Comparison of ENCODE assay signal across 8 cellular contexts in genomic region chr1:147083919-147084272, GRCh38.
A peak's percentile ranks its signal among the peaks of the same experiment; 100 is the strongest.
DNase-seq lines count a peak whose midpoint lies in the region; TF ChIP-seq lines count a peak whose summit lies in the region.

No MANE protein-coding gene starts in this region.

- H3K36me3 Mint-ChIP-seq in CD4-positive, alpha-beta memory T cell, result peaks cover 0 to 9% of the 10 kb centered on the region in 2 donors
- no peaks in the 10 kb centered on the region for H3K36me3 Mint-ChIP-seq in neural progenitor cell

- H3K4me2 ChIP-seq in KMS-11 (peak overlapping the region; percentile 64), neural progenitor cell (peak overlapping the region; percentile 84)

- H3K27ac Mint-ChIP-seq in CD4-positive, alpha-beta memory T cell, result peak overlapping the region; percentile 11 to 100 (median 99)
- no peak overlapping the region for H3K27ac Mint-ChIP-seq in neural progenitor cell

- no peaks in the 10 kb centered on the region for H3K36me3 ChIP-seq in CD4-positive, alpha-beta memory T cell (ENCODE audit: insufficient read depth, low read length)
- H3K36me3 ChIP-seq in KMS-11 (ENCODE audit: insufficient read depth) (no peaks in the 10 kb centered on the region), ectodermal cell (ENCODE audit: control insufficient read depth, insufficient read depth, low read length) (no peaks in the 10 kb centered on the region), neural progenitor cell (no peaks in the 10 kb centered on the region)

- POLR2A ChIA-PET in CD4-positive, alpha-beta memory T cell (lab: Charles Lee; ENCODE audit: partially characterized antibody), result interaction anchor here (0.9 to 2.1 kb wide), 14 partner anchors 10 to 158 kb away, joined by 3 to 61 read pairs (median 7); partner anchors contain the start of genes CHD1L, FMO5 and PRKAB2

- H3K27me3 Mint-ChIP-seq in CD4-positive, alpha-beta memory T cell, result peaks cover 33 to 38% of the 10 kb centered on the region in 2 donors
- peaks cover 67% of the 10 kb centered on the region for H3K27me3 Mint-ChIP-seq in neural progenitor cell (ENCODE audit: insufficient read depth, low read depth)

- H3K27ac ChIP-seq in CD4-positive, alpha-beta memory T cell (ENCODE audit: low read depth, low read length), result peak overlapping the region; percentile 62
- peak overlapping the region; percentile 96 for H3K27ac ChIP-seq in KMS-11
- H3K27ac ChIP-seq in ectodermal cell (ENCODE audit: insufficient read depth, low read depth, low read length, poor library complexity, severe bottlenecking), result no peak overlapping the region
- no peak overlapping the region for H3K27ac ChIP-seq in neural progenitor cell

- H2AFZ ChIP-seq in KMS-11 (ENCODE audit: low read depth) (peak overlapping the region; percentile 87; the same call in 1 of the 2 replicates), neural progenitor cell (replicated peaks) (peak overlapping the region; percentile 57)

- DNase-seq in CD4-positive, alpha-beta memory T cell, result no peak
- DNase-seq in neural progenitor cell (ENCODE audit: low spot score), result no peak
- no peak for DNase-seq in effector CD8-positive, alpha-beta T cell (lab: John Stamatoyannopoulos, UW)
- no peak for DNase-seq in NOMO-1 treated with dmso at 0.1 percent for 144 hours (lab: John Stamatoyannopoulos, UW; ENCODE audit: unreplicated experiment)
- DNase-seq in AG08396 (ENCODE audit: low spot score), result no peak
- DNase-seq in DMS 273 (lab: John Stamatoyannopoulos, UW; ENCODE audit: unreplicated experiment), result no peak

- H4K20me1 ChIP-seq in KMS-11 (ENCODE audit: insufficient read depth), result no peaks in the 10 kb centered on the region
- H4K20me1 ChIP-seq in neural progenitor cell (ENCODE audit: low read depth), result no peaks in the 10 kb centered on the region

- CTCF ChIA-PET in CD4-positive, alpha-beta memory T cell (lab: Charles Lee; ENCODE audit: partially characterized antibody), result interaction anchor here (0.7 to 1.0 kb wide), 2 partner anchors 15 to 42 kb away, joined by 3 read pairs; no protein-coding TSS in a partner anchor

- peak overlapping the region; percentile 66 to 79 for H3K4me3 ChIP-seq in CD4-positive, alpha-beta memory T cell (ENCODE audit: low read length in 2 of 2)
- H3K4me3 ChIP-seq in KMS-11 (IDR thresholded peaks at IDR 0.05; ENCODE audit: insufficient read depth, low read depth, low read length) (peak overlapping the region; percentile 60), ectodermal cell (ENCODE audit: insufficient read depth, low read depth, low read length) (peak overlapping the region; percentile 62), neural progenitor cell (peak overlapping the region; percentile 68)

- H3K9me3 Mint-ChIP-seq in CD4-positive, alpha-beta memory T cell, result peaks cover 0 to 20% (median 5%) of the 10 kb centered on the region in 8 donors
- peaks cover 8% of the 10 kb centered on the region for H3K9me3 Mint-ChIP-seq in neural progenitor cell

- peaks cover 18% of the 10 kb centered on the region for H3K27me3 ChIP-seq in CD4-positive, alpha-beta memory T cell (ENCODE audit: insufficient read depth, low read length)
- H3K27me3 ChIP-seq in KMS-11 (ENCODE audit: insufficient read depth, low read depth) (no peaks in the 10 kb centered on the region), ectodermal cell (ENCODE audit: control insufficient read depth, insufficient read depth, low read length, poor library complexity, severe bottlenecking) (peaks cover 74% of the 10 kb centered on the region), neural progenitor cell (peaks cover 52% of the 10 kb centered on the region)

- no peak for TF ChIP-seq CTCF in KMS-11 (conservative IDR thresholded peaks at IDR 0.05; ENCODE audit: low read depth, low read length)
- no peak for TF ChIP-seq CTCF in neural progenitor cell (IDR thresholded peaks at IDR 0.05)

- peak overlapping the region; percentile 97 for H3K9ac ChIP-seq in KMS-11
- no peak overlapping the region for H3K9ac ChIP-seq in neural progenitor cell

- peaks cover 28% of the 10 kb centered on the region for H3F3A ChIP-seq in neural progenitor cell (ENCODE audit: low read depth)

- peak overlapping the region; percentile 94 to 99 (median 96) for H3K4me3 Mint-ChIP-seq in CD4-positive, alpha-beta memory T cell
- H3K4me3 Mint-ChIP-seq in neural progenitor cell, result peak overlapping the region; percentile 94

- WGBS in ectodermal cell, 2 experiments, result 9 to 11% methylated on average over 18 of the region's 18 CpGs

- H3K4me1 ChIP-seq in CD4-positive, alpha-beta memory T cell (ENCODE audit: insufficient read depth, low read length), result peaks cover 29% of the 10 kb centered on the region
- H3K4me1 ChIP-seq in KMS-11 (ENCODE audit: low read depth, poor library complexity, severe bottlenecking) (peaks cover 16% of the 10 kb centered on the region), ectodermal cell (ENCODE audit: control insufficient read depth, insufficient read depth, low read length) (peaks cover 4% of the 10 kb centered on the region), neural progenitor cell (no peaks in the 10 kb centered on the region)

- H3K79me2 ChIP-seq in KMS-11 (ENCODE audit: insufficient read depth, low read depth) (no peaks in the 10 kb centered on the region), neural progenitor cell (ENCODE audit: low read depth) (no peaks in the 10 kb centered on the region)

- intact Hi-C loops in CD4-positive, alpha-beta memory T cell (cut with micrococcal nuclease), result loop anchor here (1.0 to 5.0 kb wide), 3 partner anchors 11 to 159 kb away; partner anchors contain the start of gene CHD1L

- H3K9me3 ChIP-seq in CD4-positive, alpha-beta memory T cell (ENCODE audit: control insufficient read depth in 1 of 2, low read length in 2 of 2), result no peaks in the 10 kb centered on the region
- H3K9me3 ChIP-seq in ectodermal cell (ENCODE audit: control insufficient read depth, low read length), result no peaks in the 10 kb centered on the region
- H3K9me3 ChIP-seq in neural progenitor cell (ENCODE audit: low read depth), result no peaks in the 10 kb centered on the region

- H3K4me1 Mint-ChIP-seq in CD4-positive, alpha-beta memory T cell, result peaks cover 17 to 48% (median 35%) of the 10 kb centered on the region in 4 donors
- H3K4me1 Mint-ChIP-seq in neural progenitor cell, result peaks cover 12% of the 10 kb centered on the region

Comparison
In these comparisons a context has a peak if more than half of its experiments do, and no peak if none do; other contexts are left out.
1. H3K27ac ChIP-seq: peak in CD4-positive, alpha-beta memory T cell (single experiment) and KMS-11 (single experiment); none in ectodermal cell (single experiment) and neural progenitor cell (single experiment).
2. Peak in every context shown above with its lines, with median percentiles within 50 percentile points of each other: H3K4me3 ChIP-seq.